Comparison of ENCODE assay signal across 16 cellular contexts in the genomic region with DNA sequence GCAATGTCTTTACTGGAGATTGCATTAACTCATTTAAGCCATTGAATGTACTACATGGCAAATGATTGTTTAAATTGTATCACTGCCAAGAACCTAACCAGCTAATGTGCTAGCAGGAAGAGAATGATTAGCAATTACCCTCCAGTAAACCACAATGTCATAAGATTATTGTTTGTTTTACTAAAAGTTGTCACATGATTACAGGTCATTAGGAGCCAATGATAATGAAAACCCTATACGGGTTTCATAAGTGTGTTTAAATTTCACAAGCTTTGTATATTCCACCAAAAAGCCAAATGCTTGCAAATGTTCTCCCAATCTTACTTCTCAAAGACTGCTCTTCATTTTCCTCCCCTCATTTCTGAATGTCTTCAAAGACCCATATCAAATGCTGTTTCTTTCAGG.
DNase-seq lines count a peak whose midpoint lies in the region; ATAC-seq, FAIRE-seq and TF ChIP-seq lines count a peak whose summit lies in the region.
"Had no signal": no experiment of that assay in that cellular context is flagged by ENCODE, and none has a peak within 500 bp of the region (broad histone marks: within the 10 kb centered on the region; RNA-seq: fewer than 3 reads in every experiment).

No MANE protein-coding gene starts in this region.

- DNase-seq in DMS79 (lab: John Stamatoyannopoulos, UW) (peak; percentile 19), NCI-H1436 (lab: John Stamatoyannopoulos, UW) (peak; percentile 77), astrocyte (ENCODE audit: low read depth) (peak; percentile 64), ACHN (no peak), NAMALWA (ENCODE audit: low spot score) (no peak), H9 (no peak)
- no peak for DNase-seq in stimulated activated naive CD8-positive, alpha-beta T cell treated with anti-CD3 and anti-CD28 coated beads, Interleukin-15, Interleukin-2, amounts not matched to agents 100 U/mL and 50 U/mL, for 24 hours
- DNase-seq: activated CD4-positive, alpha-beta T cell treated with anti-CD3 and anti-CD28 coated beads, Interleukin-2, amount 10 ng/mL, durations not matched to agents 7 days and 5 days; activated gamma-delta T cell treated with Interleukin-2 at 50 U/mL for 16 hours; CD4-positive, alpha-beta memory T cell; colonic mucosa; KBM-7; stimulated activated CD4-positive, alpha-beta T cell treated with anti-CD3 and anti-CD28 coated beads, Interleukin-1b, Interleukin-23, amount 100 ng/mL, for 48 hours; stimulated activated naive CD4-positive, alpha-beta T cell treated with Interleukin-2 at 50 U/mL for 16 hours had no signal

- no peak overlapping the region for H3K4me3 Mint-ChIP-seq in astrocyte (ENCODE audit: unreplicated experiment)
- H3K4me3 Mint-ChIP-seq in H9 = no peak overlapping the region
- H3K4me3 Mint-ChIP-seq: activated CD4-positive, alpha-beta T cell treated with anti-CD3 and anti-CD28 coated beads, Interleukin-2, amount 10 ng/mL, durations not matched to agents 7 days and 5 days; CD4-positive, alpha-beta memory T cell; T-helper 1 cell treated with Interleukin-12 subunit alpha and Interleukin-12 subunit beta and Interleukin-4 antibody, amounts not matched to agents 30 μg/mL and 1 μg/mL, for 36 hours had no signal

- H3K27me3 ChIP-seq in astrocyte (ENCODE audit: insufficient read depth, low read length) (no peaks in the 10 kb centered on the region), H9 (ENCODE audit: insufficient read depth, low read length) (no peaks in the 10 kb centered on the region)
- H3K27me3 ChIP-seq: colonic mucosa had no signal

- H3K27me3 Mint-ChIP-seq in astrocyte (ENCODE audit: low read depth, unreplicated experiment) (peaks cover 3% of the 10 kb centered on the region), H9 (ENCODE audit: low read depth) (no peaks in the 10 kb centered on the region)

- no peak overlapping the region for H3K4me2 ChIP-seq in astrocyte (ENCODE audit: low read length)
- H3K4me2 ChIP-seq in H9 (ENCODE audit: insufficient read depth, insufficient read length, low read length) = no peak overlapping the region

- H2BK20ac ChIP-seq in H9 (ENCODE audit: low read depth, low read length, poor library complexity, severe bottlenecking) = no peak overlapping the region

- H3K36me3 ChIP-seq in astrocyte (ENCODE audit: insufficient read depth, low read length) = no peaks in the 10 kb centered on the region
- H3K36me3 ChIP-seq: colonic mucosa had no signal

- H4K8ac ChIP-seq in H9 (replicated peaks; ENCODE audit: insufficient read length, low read depth, low read length) = no peak overlapping the region

- H3K23me2 ChIP-seq in H9 (ENCODE audit: insufficient read length, low read depth, low read length, poor library complexity, severe bottlenecking) = no peaks in the 10 kb centered on the region

- no peaks in the 10 kb centered on the region for H3K4me1 ChIP-seq in astrocyte (ENCODE audit: insufficient read depth, low read length)
- H3K4me1 ChIP-seq in H9 (ENCODE audit: insufficient read depth, low read length) = no peaks in the 10 kb centered on the region
- H3K4me1 ChIP-seq: colonic mucosa had no signal

- no peak overlapping the region for H2BK5ac ChIP-seq in H9 (ENCODE audit: insufficient read length, low read length)

- WGBS in H9 (ENCODE audit: extremely low coverage, insufficient read length, low lambda C conversion rate) = no CpG with 5 or more reads among the region's 1 CpG

- H3K9ac ChIP-seq in astrocyte (ENCODE audit: low read length) = no peak overlapping the region
- no peak overlapping the region for H3K9ac ChIP-seq in H9 (ENCODE audit: extremely low read depth, insufficient read length, low read length)

- no peak overlapping the region for H3K4me3 ChIP-seq in astrocyte (ENCODE audit: insufficient read depth, low read depth, low read length)
- H3K4me3 ChIP-seq: colonic mucosa had no signal

- no peak for ATAC-seq in stimulated activated naive CD8-positive, alpha-beta T cell treated with anti-CD3 and anti-CD28 coated beads, Interleukin-15, Interleukin-2, amounts not matched to agents 100 U/mL and 50 U/mL, for 24 hours

- H3K79me2 ChIP-seq in astrocyte (ENCODE audit: insufficient read depth, low read length) (no peaks in the 10 kb centered on the region), H9 (ENCODE audit: insufficient read depth, low read length) (no peaks in the 10 kb centered on the region)

- in situ Hi-C loops in ACHN (cut with HindIII; ENCODE audit: low pct_ligation_motif_present, low pct_unique_long_range_greater_than_20kb, low sequenced_read_pairs) = no loop called here

- H3K14ac ChIP-seq in H9 (ENCODE audit: insufficient read depth, low read length) = no peak overlapping the region

- no peak overlapping the region for H3K4ac ChIP-seq in H9 (ENCODE audit: low read depth, low read length)

- TF ChIP-seq CTCF in astrocyte (IDR thresholded peaks at IDR 0.05; ENCODE audit: insufficient read depth, low read depth, low read length) (no peak), H9 (conservative IDR thresholded peaks at IDR 0.05) (no peak)

- peaks cover 2% of the 10 kb centered on the region for H3K9me3 Mint-ChIP-seq in astrocyte (ENCODE audit: unreplicated experiment)
- H3K9me3 Mint-ChIP-seq in H9 = no peaks in the 10 kb centered on the region
- H3K9me3 Mint-ChIP-seq: activated CD4-positive, alpha-beta T cell treated with anti-CD3 and anti-CD28 coated beads, Interleukin-2, amount 10 ng/mL, durations not matched to agents 7 days and 5 days; CD4-positive, alpha-beta memory T cell; T-helper 1 cell treated with Interleukin-12 subunit alpha and Interleukin-12 subunit beta and Interleukin-4 antibody, amounts not matched to agents 30 μg/mL and 1 μg/mL, for 36 hours had no signal

- H2AFZ ChIP-seq in astrocyte (ENCODE audit: low read depth, low read length) (no peak overlapping the region), H9 (ENCODE audit: low read length) (no peak overlapping the region)

- no peak overlapping the region for H3K27ac ChIP-seq in astrocyte (ENCODE audit: low read depth, low read length)
- H3K27ac ChIP-seq in H9 (ENCODE audit: insufficient read length, low read depth, low read length) = no peak overlapping the region
- H3K27ac ChIP-seq: colonic mucosa had no signal

- no peak overlapping the region for H3K23ac ChIP-seq in H9 (ENCODE audit: insufficient read length, low read depth, low read length)

- no peaks in the 10 kb centered on the region for H3K4me1 Mint-ChIP-seq in astrocyte (ENCODE audit: low read depth, unreplicated experiment)
- peaks cover 9 to 20% of the 10 kb centered on the region in 2 experiments for H3K4me1 Mint-ChIP-seq in H9
- H3K4me1 Mint-ChIP-seq: activated CD4-positive, alpha-beta T cell treated with anti-CD3 and anti-CD28 coated beads, Interleukin-2, amount 10 ng/mL, durations not matched to agents 7 days and 5 days; CD4-positive, alpha-beta memory T cell had no signal

- no peaks in the 10 kb centered on the region for H3K36me3 Mint-ChIP-seq in astrocyte (ENCODE audit: low read depth, unreplicated experiment)
- H3K36me3 Mint-ChIP-seq in H9 (ENCODE audit: insufficient read depth in 1 of 3, low read depth in 3 of 3) = no peaks in the 10 kb centered on the region
- H3K36me3 Mint-ChIP-seq: CD4-positive, alpha-beta memory T cell had no signal

- no peak overlapping the region for H4K5ac ChIP-seq in H9 (ENCODE audit: insufficient read length, low read depth, low read length)

- H3K9me3 ChIP-seq in astrocyte (ENCODE audit: insufficient read depth, low read depth, low read length) (no peaks in the 10 kb centered on the region), H9 (ENCODE audit: control insufficient read depth, low read depth, low read length) (no peaks in the 10 kb centered on the region)
- H3K9me3 ChIP-seq: colonic mucosa had no signal

- no peak overlapping the region for H2BK120ac ChIP-seq in H9 (ENCODE audit: low read depth, low read length, poor library complexity, severe bottlenecking)

- FAIRE-seq in astrocyte (lab: Jason Lieb, UNC) (no peak), islet of Langerhans (lab: Jason Lieb, UNC) (peak; percentile 99)

- H3T11ph ChIP-seq in H9 (ENCODE audit: low read length) = no peak overlapping the region

- H3K56ac ChIP-seq in H9 (ENCODE audit: insufficient read length, low read depth, low read length) = no peak overlapping the region

- H2AK5ac ChIP-seq in H9 (ENCODE audit: insufficient read length, low read length) = no peak overlapping the region

- no peak overlapping the region for H3K27ac Mint-ChIP-seq in astrocyte (ENCODE audit: unreplicated experiment)
- no peak overlapping the region for H3K27ac Mint-ChIP-seq in H9
- H3K27ac Mint-ChIP-seq: activated CD4-positive, alpha-beta T cell treated with anti-CD3 and anti-CD28 coated beads, Interleukin-2, amount 10 ng/mL, durations not matched to agents 7 days and 5 days; CD4-positive, alpha-beta memory T cell; T-helper 1 cell treated with Interleukin-12 subunit alpha and Interleukin-12 subunit beta and Interleukin-4 antibody, amounts not matched to agents 30 μg/mL and 1 μg/mL, for 36 hours had no signal

- H3K18ac ChIP-seq in H9 (ENCODE audit: insufficient read length, low read depth, low read length) = no peak overlapping the region

- H4K20me1 ChIP-seq in astrocyte (ENCODE audit: insufficient read depth, low read length) (no peaks in the 10 kb centered on the region), H9 (ENCODE audit: control insufficient read depth, insufficient read depth, insufficient read length) (no peaks in the 10 kb centered on the region)

- H3K79me1 ChIP-seq in H9 (ENCODE audit: insufficient read depth, low read depth, low read length, poor library complexity, severe bottlenecking) = no peaks in the 10 kb centered on the region

- no peak overlapping the region for H2BK15ac ChIP-seq in H9 (ENCODE audit: low read depth, low read length)

- no peak overlapping the region for H4K91ac ChIP-seq in H9 (ENCODE audit: insufficient read length, low read depth, low read length)

- no peak overlapping the region for H2BK12ac ChIP-seq in H9 (ENCODE audit: insufficient read length, low read depth, low read length)

Comparison
In these comparisons a context has a peak if more than half of its experiments do, and no peak if none do; other contexts are left out.
1. DNase-seq: peak in DMS79 (single experiment), NCI-H1436 (single experiment) and astrocyte (single experiment); none in ACHN (single experiment), NAMALWA (single experiment), H9 (single experiment) and stimulated activated naive CD8-positive, alpha-beta T cell treated with anti-CD3 and anti-CD28 coated beads, Interleukin-15, Interleukin-2, amounts not matched to agents 100 U/mL and 50 U/mL, for 24 hours (single experiment).